Comparison of ENCODE assay signal across 10 cellular contexts in genomic region chr1:94022471-94023189, GRCh38.
DNase-seq lines count a peak whose midpoint lies in the region; ATAC-seq and TF ChIP-seq lines count a peak whose summit lies in the region.
"Had no signal": no experiment of that assay in that cellular context is flagged by ENCODE, and none has a peak within 500 bp of the region (broad histone marks: within the 10 kb centered on the region; RNA-seq: fewer than 3 reads in every experiment).

No MANE protein-coding gene starts in this region.

- no peaks in the 10 kb centered on the region for H3K36me3 Mint-ChIP-seq in natural killer cell

- intact Hi-C loops in natural killer cell (cut with micrococcal nuclease) (loop anchor here (5.0 kb wide), 1 partner anchor 270 kb away; no protein-coding TSS in a partner anchor), OCI-LY7 (cut with micrococcal nuclease; ENCODE audit: unreplicated experiment) (no loop called here)

- H3K27me3 Mint-ChIP-seq in natural killer cell (ENCODE audit: low read depth in 2 of 2), result peaks cover 0 to 8% of the 10 kb centered on the region in 2 donors
- H3K27me3 Mint-ChIP-seq: stimulated activated naive CD8-positive, alpha-beta T cell treated with anti-CD3 and anti-CD28 coated beads, Interleukin-15, Interleukin-2, amounts not matched to agents 100 ng/mL and 50 ng/mL, for 24 hours had no signal

- no peaks in the 10 kb centered on the region for H3K9me3 ChIP-seq in OCI-LY7 (ENCODE audit: low read length)

- BruUV-seq in OCI-LY7 (replicated peaks; lab: Mats Ljungman, UMichigan), result no TSS peak

- H3K4me1 ChIP-seq in OCI-LY7 (ENCODE audit: insufficient read depth, low read length, poor library complexity, severe bottlenecking), result no peaks in the 10 kb centered on the region

- no peaks in the 10 kb centered on the region for H3K79me2 ChIP-seq in OCI-LY7 (ENCODE audit: insufficient read depth, low read depth, low read length)

- H3K9me2 ChIP-seq in OCI-LY7 (ENCODE audit: insufficient read depth, low read length), result no peaks in the 10 kb centered on the region

- H3K4me2 ChIP-seq in OCI-LY7 (ENCODE audit: low read length), result no peak overlapping the region

- H3K4me1 Mint-ChIP-seq in natural killer cell, result peaks cover 64 to 68% of the 10 kb centered on the region in 2 donors

- no peak for ATAC-seq in natural killer cell

- POLR2A ChIA-PET in OCI-LY7 (lab: Charles Lee), result no interaction called here

- DNase-seq in AG10803 (ENCODE audit: low read depth) (peak; percentile 92), NCI-H2196 treated with DMSO at 0.1 percent for 48 hours (lab: John Stamatoyannopoulos, UW; ENCODE audit: unreplicated experiment) (peak; percentile 45), fibroblast of gingiva (ENCODE audit: low read depth) (peak; percentile 78), natural killer cell (no peak), HPDE6-E6E7 (ENCODE audit: extremely low spot score) (no peak), OCI-LY7 (ENCODE audit: low spot score) (no peak), activated gamma-delta T cell (lab: John Stamatoyannopoulos, UW) (no peak), occipital lobe (lab: John Stamatoyannopoulos, UW) (no peak)
- DNase-seq: NCI-H1694 treated with DMSO at 0.1 percent for 48 hours had no signal

- TF ChIP-seq CTCF in AG10803 (conservative IDR thresholded peaks at IDR 0.05; ENCODE audit: low read length) (no peak), natural killer cell (IDR thresholded peaks at IDR 0.05) (no peak), OCI-LY7 (conservative IDR thresholded peaks at IDR 0.05; ENCODE audit: low read length) (no peak)

- peak overlapping the region; percentile 87 to 94 for H3K27ac Mint-ChIP-seq in natural killer cell
- H3K27ac Mint-ChIP-seq: stimulated activated naive CD8-positive, alpha-beta T cell treated with anti-CD3 and anti-CD28 coated beads, Interleukin-15, Interleukin-2, amounts not matched to agents 100 ng/mL and 50 ng/mL, for 24 hours had no signal

- H3K4me3 Mint-ChIP-seq in natural killer cell, result peak overlapping the region; percentile 58
- H3K4me3 Mint-ChIP-seq: stimulated activated naive CD8-positive, alpha-beta T cell treated with anti-CD3 and anti-CD28 coated beads, Interleukin-15, Interleukin-2, amounts not matched to agents 100 ng/mL and 50 ng/mL, for 24 hours had no signal

- CTCF ChIA-PET in OCI-LY7 (lab: Charles Lee; ENCODE audit: unreplicated experiment), result no interaction called here

- H3K4me3 ChIP-seq in AG10803 (ENCODE audit: low read length) (no peak overlapping the region), OCI-LY7 (ENCODE audit: low read depth, low read length, poor library complexity, severe bottlenecking) (no peak overlapping the region)

- H3K9me3 Mint-ChIP-seq in natural killer cell, result no peaks in the 10 kb centered on the region
- H3K9me3 Mint-ChIP-seq: stimulated activated naive CD8-positive, alpha-beta T cell treated with anti-CD3 and anti-CD28 coated beads, Interleukin-15, Interleukin-2, amounts not matched to agents 100 ng/mL and 50 ng/mL, for 24 hours had no signal

- H2AFZ ChIP-seq in OCI-LY7 (ENCODE audit: low read length), result no peak overlapping the region

- no peaks in the 10 kb centered on the region for H3K36me3 ChIP-seq in OCI-LY7 (ENCODE audit: insufficient read depth, low read length)

- H3K27ac ChIP-seq in OCI-LY7 (ENCODE audit: low read depth, low read length, poor library complexity, severe bottlenecking), result no peak overlapping the region

- no peaks in the 10 kb centered on the region for H4K20me1 ChIP-seq in OCI-LY7 (ENCODE audit: insufficient read depth, low read length)

Comparison
In these comparisons a context has a peak if more than half of its experiments do, and no peak if none do; other contexts are left out.
1. DNase-seq: peak in AG10803 (single experiment), NCI-H2196 treated with DMSO at 0.1 percent for 48 hours (single experiment) and fibroblast of gingiva (single experiment); none in natural killer cell (single experiment), HPDE6-E6E7 (single experiment), OCI-LY7 (single experiment), activated gamma-delta T cell (single experiment) and occipital lobe (single experiment).